Comparison of ENCODE assay signal across 8 cellular contexts in the genomic region with DNA sequence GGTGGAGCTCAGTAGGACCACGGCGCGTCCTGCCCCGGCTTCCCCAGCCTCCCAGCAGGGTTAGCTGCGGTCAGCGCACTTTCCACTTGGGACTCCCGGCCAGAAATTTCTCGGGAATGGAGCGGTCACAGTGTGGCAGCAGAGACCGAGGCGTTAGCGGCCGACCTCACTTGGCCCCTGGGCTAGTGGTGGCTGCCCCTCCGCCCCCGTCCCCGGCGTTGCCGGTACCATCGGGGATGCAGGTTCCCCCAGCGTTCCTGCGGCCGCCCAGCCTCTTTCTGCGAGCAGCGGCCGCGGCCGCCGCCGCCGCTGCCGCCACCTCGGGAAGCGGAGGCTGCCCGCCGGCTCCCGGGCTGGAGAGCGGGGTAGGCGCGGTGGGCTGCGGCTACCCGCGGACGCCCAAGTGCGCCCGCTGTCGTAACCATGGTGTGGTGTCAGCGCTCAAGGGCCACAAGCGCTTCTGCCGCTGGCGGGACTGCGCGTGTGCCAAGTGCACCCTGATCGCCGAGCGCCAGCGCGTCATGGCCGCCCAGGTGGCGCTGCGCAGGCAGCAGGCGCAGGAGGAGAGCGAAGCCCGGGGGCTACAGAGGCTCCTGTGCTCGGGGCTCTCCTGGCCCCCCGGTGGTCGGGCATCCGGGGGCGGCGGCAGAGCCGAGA. TPM values are rescaled to one million over a fixed set of nuclear protein-coding genes. Genes with fewer than 3 reads are reported as not detected.
DNase-seq lines count a peak whose midpoint lies in the region; ATAC-seq, FAIRE-seq and TF ChIP-seq lines count a peak whose summit lies in the region.

No MANE protein-coding gene starts in this region.

- H3K4me1 ChIP-seq in kidney (ENCODE audit: control insufficient read depth in 1 of 2, insufficient read depth in 1 of 2, low read depth in 1 of 2, low read length in 2 of 2) (peaks cover 0 to 3% of the 10 kb centered on the region in 2 donors), smooth muscle cell (ENCODE audit: low read depth) (peaks cover 15% of the 10 kb centered on the region)

- H2AFZ ChIP-seq in smooth muscle cell (ENCODE audit: low read depth): peak overlapping the region; percentile 94

- H3K4me2 ChIP-seq in smooth muscle cell: peak overlapping the region; percentile 95

- H3K79me2 ChIP-seq in smooth muscle cell (ENCODE audit: low read depth): no peaks in the 10 kb centered on the region

- WGBS in smooth muscle cell (ENCODE audit: low lambda C conversion rate): under 1% methylated on average over 53 of the region's 70 CpGs

- DNase-seq in AG09319 (ENCODE audit: extremely low read depth, low read depth) (no peak), HT1080 (ENCODE audit: low read depth) (peak; percentile 68), SHP77 treated with DMSO at 0.1 percent for 48 hours (lab: John Stamatoyannopoulos, UW) (peak; percentile 8), kidney (peak; percentile 88), smooth muscle cell (lab: John Stamatoyannopoulos, UW; ENCODE audit: unreplicated experiment) (peak; percentile 69), UCSD-AML1 (lab: John Stamatoyannopoulos, UW; ENCODE audit: unreplicated experiment) (no peak)
- DNase-seq in central memory CD8-positive, alpha-beta T cell (ENCODE audit: low spot score in 2 of 2): no peak

- FAIRE-seq in kidney (lab: Jason Lieb, UNC): no peak

- H3K4me1 Mint-ChIP-seq in central memory CD8-positive, alpha-beta T cell: no peaks in the 10 kb centered on the region

- H3K9ac ChIP-seq in kidney (ENCODE audit: low read length in 2 of 2): peak overlapping the region; percentile 71 to 72
- peak overlapping the region; percentile 56 for H3K9ac ChIP-seq in smooth muscle cell (ENCODE audit: low read depth)

- H3F3A ChIP-seq in smooth muscle cell (ENCODE audit: low read depth): no peaks in the 10 kb centered on the region

- H3K9me3 Mint-ChIP-seq in central memory CD8-positive, alpha-beta T cell: no peaks in the 10 kb centered on the region

- peak; percentile 67 for ATAC-seq in GM19043 (IDR thresholded peaks at IDR 0.05; ENCODE audit: low read depth, unreplicated experiment)
- peak; percentile 40 for ATAC-seq in central memory CD8-positive, alpha-beta T cell (replicated peaks; ENCODE audit: extremely low read depth, poor library complexity, severe bottlenecking)

- intact Hi-C loops in kidney (cut with DNase I): no loop called here

- H3K9me3 ChIP-seq in kidney (ENCODE audit: control insufficient read depth in 1 of 2, low read length in 2 of 2): no peaks in the 10 kb centered on the region
- no peaks in the 10 kb centered on the region for H3K9me3 ChIP-seq in smooth muscle cell (replicated peaks; ENCODE audit: low read depth)

- no peaks in the 10 kb centered on the region for H3K27me3 ChIP-seq in smooth muscle cell (ENCODE audit: low read depth)

- peaks cover 77% of the 10 kb centered on the region for H4K20me1 ChIP-seq in smooth muscle cell (ENCODE audit: low read depth)

- peaks cover 0 to 5% of the 10 kb centered on the region in 2 donors for H3K36me3 ChIP-seq in kidney (ENCODE audit: control insufficient read depth in 1 of 2, insufficient read depth in 2 of 2, low read length in 2 of 2)
- H3K36me3 ChIP-seq in smooth muscle cell (ENCODE audit: low read depth): no peaks in the 10 kb centered on the region

- TF ChIP-seq CTCF in AG09319 (IDR thresholded peaks at IDR 0.05; ENCODE audit: low read depth, low read length) (peak; percentile 8), kidney (IDR thresholded peaks at IDR 0.05; ENCODE audit: borderline replicate concordance, extremely low read depth, insufficient read depth) (peak; percentile 6), smooth muscle cell (IDR thresholded peaks at IDR 0.05; ENCODE audit: borderline replicate concordance, insufficient read depth, poor library complexity, severe bottlenecking) (peak; percentile 17)

- H3K4me3 ChIP-seq in kidney (ENCODE audit: low read length in 2 of 2): peak overlapping the region; percentile 65 to 68
- peak overlapping the region; percentile 74 for H3K4me3 ChIP-seq in smooth muscle cell

- H3K27me3 Mint-ChIP-seq in central memory CD8-positive, alpha-beta T cell: peaks cover 74% of the 10 kb centered on the region

- H3K27ac Mint-ChIP-seq in central memory CD8-positive, alpha-beta T cell (ENCODE audit: low read depth): no peak overlapping the region

- H3K27ac ChIP-seq in kidney (ENCODE audit: low read depth in 2 of 2, low read length in 2 of 2) (peak overlapping the region; percentile 90), smooth muscle cell (ENCODE audit: low read depth) (peak overlapping the region; percentile 25)

- H3K36me3 Mint-ChIP-seq in central memory CD8-positive, alpha-beta T cell (ENCODE audit: insufficient read depth): no peaks in the 10 kb centered on the region

- no peak overlapping the region for H3K4me3 Mint-ChIP-seq in central memory CD8-positive, alpha-beta T cell

RNA-seq across cellular contexts. Expression of a gene that starts 0.5 kb away (rescaled TPM):
- total RNA-seq in HT1080 (2014; rRNA removed; shearing (Covaris generic)): 1.3 and 1.4 TPM in 2 replicates
- polyA plus RNA-seq in HT1080 (2015; cell fraction: cytosol; rRNA removed): 0.70 and 0.93 TPM in 2 replicates
- polyA plus RNA-seq in HT1080 (2015; cell fraction: nucleus; rRNA removed): 1.7 and 2.1 TPM in 2 replicates
- 2.3 TPM for total RNA-seq in kidney
- 2.6 TPM for polyA plus RNA-seq in kidney (ENCODE audit: insufficient read depth, low read depth, low replicate concordance)
- 5.3 and 7.0 TPM in 2 replicates for total RNA-seq in smooth muscle cell
- polyA plus RNA-seq in smooth muscle cell: 0.45 and 1.6 TPM in 2 replicates

Comparison
In these comparisons a context has a peak if more than half of its experiments do, and no peak if none do; other contexts are left out.
1. DNase-seq: peak in HT1080 (single experiment), SHP77 treated with DMSO at 0.1 percent for 48 hours (single experiment), kidney (single experiment) and smooth muscle cell (single experiment); none in AG09319 (single experiment), central memory CD8-positive, alpha-beta T cell (0 of 2) and UCSD-AML1 (single experiment).
2. Peak in every context shown above with its lines, with median percentiles within 50 percentile points of each other: CTCF ChIP-seq.